Comparison of ENCODE assay signal across 9 cellular contexts in genomic region chr12:104669057-104669770, GRCh38.
DNase-seq lines count a peak whose midpoint lies in the region; ATAC-seq and TF ChIP-seq lines count a peak whose summit lies in the region.
"Had no signal": no experiment of that assay in that cellular context is flagged by ENCODE, and none has a peak within 500 bp of the region (broad histone marks: within the 10 kb centered on the region; RNA-seq: fewer than 3 reads in every experiment).

No MANE protein-coding gene starts in this region.

- peaks cover 19% of the 10 kb centered on the region; the same call in 1 of the 2 replicates for H3K79me2 ChIP-seq in MM.1S (ENCODE audit: low read length)

- no peak overlapping the region for H3K9ac ChIP-seq in MM.1S (ENCODE audit: low read length)

- no peaks in the 10 kb centered on the region for H3K36me3 ChIP-seq in effector memory CD4-positive, alpha-beta T cell (ENCODE audit: control insufficient read depth, insufficient read depth, low read length)
- no peaks in the 10 kb centered on the region for H3K36me3 ChIP-seq in MM.1S (replicated peaks; ENCODE audit: insufficient read depth, low read length)

- H3K4me1 ChIP-seq in right cardiac atrium (ENCODE audit: control insufficient read depth, insufficient read depth, low read length) = peaks cover 32% of the 10 kb centered on the region
- H3K4me1 ChIP-seq in effector memory CD4-positive, alpha-beta T cell (ENCODE audit: control insufficient read depth, insufficient read depth, low read length, poor library complexity, severe bottlenecking) = peaks cover 29% of the 10 kb centered on the region
- H3K4me1 ChIP-seq in MM.1S (ENCODE audit: low read length) = peaks cover 19% of the 10 kb centered on the region

- no peaks in the 10 kb centered on the region for H3K9me3 Mint-ChIP-seq in activated naive CD8-positive, alpha-beta T cell treated with anti-CD3 and anti-CD28 coated beads, Interleukin-2, amount 50 U/mL, for 24 hours
- H3K9me3 Mint-ChIP-seq in stimulated activated naive B cell treated with anti-CD40 and anti-IgM and Interleukin-4, amounts not matched to agents 10 μg/mL and 1 μg/mL and 100 μg/mL, for 72 hours = no peaks in the 10 kb centered on the region

- H3K4me2 ChIP-seq in MM.1S (ENCODE audit: low read depth, low read length) = no peak overlapping the region

- peak overlapping the region; percentile 92 for H3K27ac ChIP-seq in right cardiac atrium (ENCODE audit: low read length)
- no peak overlapping the region for H3K27ac ChIP-seq in effector memory CD4-positive, alpha-beta T cell (ENCODE audit: insufficient read depth, low read length, poor library complexity, severe bottlenecking)
- H3K27ac ChIP-seq in MM.1S (ENCODE audit: low read length) = no peak overlapping the region
- H3K27ac ChIP-seq: C4-2B had no signal

- no peaks in the 10 kb centered on the region for H3K9me2 ChIP-seq in MM.1S (replicated peaks; ENCODE audit: insufficient read depth, low read length)

- H3K36me3 Mint-ChIP-seq in activated naive CD8-positive, alpha-beta T cell treated with anti-CD3 and anti-CD28 coated beads, Interleukin-2, amount 50 U/mL, for 24 hours (ENCODE audit: low read depth) = peaks cover 3% of the 10 kb centered on the region
- H3K36me3 Mint-ChIP-seq in stimulated activated naive B cell treated with anti-CD40 and anti-IgM and Interleukin-4, amounts not matched to agents 10 μg/mL and 1 μg/mL and 100 μg/mL, for 72 hours = peaks cover 25 to 40% of the 10 kb centered on the region in 2 donors

- H4K20me1 ChIP-seq in MM.1S (ENCODE audit: insufficient read depth, low read length) = no peaks in the 10 kb centered on the region

- DNase-seq in NCI-H82 (lab: John Stamatoyannopoulos, UW) (peak; percentile 31), NCI-H82 treated with DMSO at 0.1 percent for 48 hours (lab: John Stamatoyannopoulos, UW; ENCODE audit: unreplicated experiment) (no peak), right cardiac atrium (peak; percentile 73 to 94 (median 92)), MM.1S (no peak)
- DNase-seq in activated naive CD8-positive, alpha-beta T cell treated with anti-CD3 and anti-CD28 coated beads, Interleukin-2, amount 50 U/mL, for 24 hours = no peak
- no peak for DNase-seq in stimulated activated naive B cell treated with anti-CD40 and anti-IgM and Interleukin-4, amounts not matched to agents 10 μg/mL and 1 μg/mL and 100 μg/mL, for 72 hours
- DNase-seq in effector memory CD4-positive, alpha-beta T cell = no peak

- no peak overlapping the region for H2AFZ ChIP-seq in MM.1S (ENCODE audit: low read length)

- H3K4me3 ChIP-seq in right cardiac atrium (ENCODE audit: low read length) = no peak overlapping the region
- H3K4me3 ChIP-seq in effector memory CD4-positive, alpha-beta T cell (ENCODE audit: insufficient read depth, low read depth, low read length, poor library complexity, severe bottlenecking) = no peak overlapping the region
- H3K4me3 ChIP-seq in MM.1S (ENCODE audit: low read length) = no peak overlapping the region

- no peak for ATAC-seq in activated naive CD8-positive, alpha-beta T cell treated with anti-CD3 and anti-CD28 coated beads, Interleukin-2, amount 50 U/mL, for 24 hours
- ATAC-seq in right cardiac atrium (peak; percentile 76 to 83), HG03565 (IDR thresholded peaks at IDR 0.05; ENCODE audit: unreplicated experiment) (no peak)
- ATAC-seq in stimulated activated naive B cell treated with anti-CD40 and anti-IgM and Interleukin-4, amounts not matched to agents 10 μg/mL and 1 μg/mL and 100 μg/mL, for 72 hours (replicated peaks) = no peak

- no peaks in the 10 kb centered on the region for H3F3A ChIP-seq in MM.1S (ENCODE audit: insufficient read depth, low read length)

- H3K27me3 ChIP-seq in right cardiac atrium (ENCODE audit: control insufficient read depth, insufficient read depth) = no peaks in the 10 kb centered on the region
- no peaks in the 10 kb centered on the region for H3K27me3 ChIP-seq in effector memory CD4-positive, alpha-beta T cell (replicated peaks; ENCODE audit: control insufficient read depth, insufficient read depth, low read length, poor library complexity, severe bottlenecking)
- H3K27me3 ChIP-seq in MM.1S (replicated peaks; ENCODE audit: insufficient read depth, low read length) = no peaks in the 10 kb centered on the region

- H3K27ac Mint-ChIP-seq in activated naive CD8-positive, alpha-beta T cell treated with anti-CD3 and anti-CD28 coated beads, Interleukin-2, amount 50 U/mL, for 24 hours = peak overlapping the region; percentile 42
- peak overlapping the region; percentile 82 for H3K27ac Mint-ChIP-seq in stimulated activated naive B cell treated with anti-CD40 and anti-IgM and Interleukin-4, amounts not matched to agents 10 μg/mL and 1 μg/mL and 100 μg/mL, for 72 hours

- peaks cover 80% of the 10 kb centered on the region for H3K4me1 Mint-ChIP-seq in activated naive CD8-positive, alpha-beta T cell treated with anti-CD3 and anti-CD28 coated beads, Interleukin-2, amount 50 U/mL, for 24 hours
- peaks cover 64 to 85% of the 10 kb centered on the region in 2 donors for H3K4me1 Mint-ChIP-seq in stimulated activated naive B cell treated with anti-CD40 and anti-IgM and Interleukin-4, amounts not matched to agents 10 μg/mL and 1 μg/mL and 100 μg/mL, for 72 hours

- intact Hi-C loops in right cardiac atrium (cut with DNase I) = no loop called here

- H3K9me3 ChIP-seq in right cardiac atrium (ENCODE audit: control insufficient read depth, low read length) = no peaks in the 10 kb centered on the region
- no peaks in the 10 kb centered on the region for H3K9me3 ChIP-seq in effector memory CD4-positive, alpha-beta T cell (ENCODE audit: control insufficient read depth, low read length)
- H3K9me3 ChIP-seq in MM.1S (replicated peaks; ENCODE audit: insufficient read depth, low read length) = no peaks in the 10 kb centered on the region

- H3K4me3 Mint-ChIP-seq in activated naive CD8-positive, alpha-beta T cell treated with anti-CD3 and anti-CD28 coated beads, Interleukin-2, amount 50 U/mL, for 24 hours = no peak overlapping the region
- H3K4me3 Mint-ChIP-seq in stimulated activated naive B cell treated with anti-CD40 and anti-IgM and Interleukin-4, amounts not matched to agents 10 μg/mL and 1 μg/mL and 100 μg/mL, for 72 hours = peak overlapping the region in 1 of 2 donors; percentile 43

- TF ChIP-seq CTCF in MM.1S (IDR thresholded peaks at IDR 0.05; ENCODE audit: low read length) = no peak

- 34% methylated on average over 20 of the region's 20 CpGs for WGBS in right cardiac atrium

- peaks cover 2% of the 10 kb centered on the region for H3K27me3 Mint-ChIP-seq in activated naive CD8-positive, alpha-beta T cell treated with anti-CD3 and anti-CD28 coated beads, Interleukin-2, amount 50 U/mL, for 24 hours
- H3K27me3 Mint-ChIP-seq in stimulated activated naive B cell treated with anti-CD40 and anti-IgM and Interleukin-4, amounts not matched to agents 10 μg/mL and 1 μg/mL and 100 μg/mL, for 72 hours = no peaks in the 10 kb centered on the region

Comparison
In these comparisons a context has a peak if more than half of its experiments do, and no peak if none do; other contexts are left out.
1. DNase-seq: peak in NCI-H82 (single experiment) and right cardiac atrium (3 of 3); none in NCI-H82 treated with DMSO at 0.1 percent for 48 hours (single experiment), activated naive CD8-positive, alpha-beta T cell treated with anti-CD3 and anti-CD28 coated beads, Interleukin-2, amount 50 U/mL, for 24 hours (single experiment), stimulated activated naive B cell treated with anti-CD40 and anti-IgM and Interleukin-4, amounts not matched to agents 10 μg/mL and 1 μg/mL and 100 μg/mL, for 72 hours (single experiment), effector memory CD4-positive, alpha-beta T cell (0 of 3) and MM.1S (single experiment).
2. ATAC-seq: peak in right cardiac atrium (2 of 2); none in activated naive CD8-positive, alpha-beta T cell treated with anti-CD3 and anti-CD28 coated beads, Interleukin-2, amount 50 U/mL, for 24 hours (single experiment), stimulated activated naive B cell treated with anti-CD40 and anti-IgM and Interleukin-4, amounts not matched to agents 10 μg/mL and 1 μg/mL and 100 μg/mL, for 72 hours (0 of 2) and HG03565 (single experiment).